In the genomic region with DNA sequence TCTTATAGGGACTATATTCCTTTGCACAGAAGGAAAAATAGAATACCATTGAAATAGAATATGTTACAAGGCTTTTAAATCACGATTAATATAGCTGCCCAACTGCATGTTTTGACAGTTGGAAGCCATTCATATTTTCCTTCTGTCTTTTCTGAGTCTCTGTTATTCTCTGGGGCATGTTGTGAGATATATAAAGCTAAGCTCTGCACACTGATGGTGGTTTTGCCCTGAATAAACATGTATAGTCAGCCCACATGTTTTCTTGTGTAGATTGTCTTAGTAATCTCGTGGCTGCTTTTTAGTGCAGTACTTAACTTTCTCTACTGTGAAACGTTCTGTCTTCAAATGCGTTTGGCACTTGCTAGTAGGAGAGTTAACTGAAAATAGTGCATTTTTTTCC, we compare ENCODE assay signal across 1 cellular context.
TF ChIP-seq lines count a peak whose summit lies in the region.

No MANE protein-coding gene starts in this region.

TF ChIP-seq in H1, 55 proteins besides CTCF, POLR2A, EP300 and RAD21 (continued from another document):
- no peak for TF ChIP-seq RBBP5 (IDR thresholded peaks at IDR 0.05; ENCODE audit: borderline replicate concordance, low read depth, low read length)
